ENCODE assay signal across 1 cellular context in the genomic region with DNA sequence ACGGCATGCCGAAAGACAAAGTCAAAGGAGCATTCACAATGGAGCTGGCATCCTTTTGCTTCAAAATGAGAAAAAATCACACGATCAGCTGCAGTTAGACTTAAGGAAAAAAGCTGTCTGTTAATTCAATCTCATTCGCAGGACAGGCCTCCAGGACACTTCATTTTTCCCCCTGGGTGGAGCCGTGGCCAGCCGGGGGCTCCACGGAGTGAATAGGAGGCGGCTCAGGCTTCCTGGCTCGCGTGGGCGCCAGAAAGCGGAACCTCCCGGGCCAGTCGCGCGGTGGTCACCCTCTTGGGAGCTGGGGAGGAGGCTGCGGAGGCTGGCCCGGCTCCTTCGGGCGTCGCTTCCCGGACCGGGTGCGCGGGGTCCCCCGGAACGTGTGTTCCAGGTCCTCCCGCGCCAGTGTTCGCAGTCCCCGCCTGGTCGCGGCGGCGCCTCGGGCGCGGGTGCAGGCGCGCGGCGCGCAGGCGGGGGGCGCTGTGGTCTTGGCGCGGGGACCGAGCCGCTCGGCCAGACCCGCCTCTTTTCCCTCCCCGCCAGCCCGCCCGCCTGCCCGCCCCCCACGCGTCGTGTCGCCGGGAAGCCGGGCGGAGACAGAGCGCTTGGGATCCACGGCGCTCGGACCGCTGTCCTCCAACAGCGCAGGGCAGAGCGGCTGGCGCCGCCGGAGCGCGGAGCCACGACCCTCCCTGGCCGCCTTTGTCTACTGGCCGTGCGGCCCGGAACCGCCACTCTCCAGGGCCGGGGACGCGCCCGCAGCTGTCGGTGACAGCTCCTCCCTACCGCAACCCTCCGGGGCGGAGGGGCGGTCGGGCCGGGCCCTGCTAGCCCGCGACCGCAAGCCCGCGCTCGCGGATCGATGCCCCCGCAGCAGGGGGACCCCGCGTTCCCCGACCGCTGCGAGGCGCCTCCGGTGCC.
TF ChIP-seq lines count a peak whose summit lies in the region.

A gene (plus strand): TSS at position 599 of the 921 bp plus-strand sequence. CDS start 264 bp downstream, at position 863.

TF ChIP-seq in HepG2, 621 proteins besides CTCF, POLR2A, EP300 and RAD21 (continued from another document and continues in another):
- TF ChIP-seq, protein P1, sequence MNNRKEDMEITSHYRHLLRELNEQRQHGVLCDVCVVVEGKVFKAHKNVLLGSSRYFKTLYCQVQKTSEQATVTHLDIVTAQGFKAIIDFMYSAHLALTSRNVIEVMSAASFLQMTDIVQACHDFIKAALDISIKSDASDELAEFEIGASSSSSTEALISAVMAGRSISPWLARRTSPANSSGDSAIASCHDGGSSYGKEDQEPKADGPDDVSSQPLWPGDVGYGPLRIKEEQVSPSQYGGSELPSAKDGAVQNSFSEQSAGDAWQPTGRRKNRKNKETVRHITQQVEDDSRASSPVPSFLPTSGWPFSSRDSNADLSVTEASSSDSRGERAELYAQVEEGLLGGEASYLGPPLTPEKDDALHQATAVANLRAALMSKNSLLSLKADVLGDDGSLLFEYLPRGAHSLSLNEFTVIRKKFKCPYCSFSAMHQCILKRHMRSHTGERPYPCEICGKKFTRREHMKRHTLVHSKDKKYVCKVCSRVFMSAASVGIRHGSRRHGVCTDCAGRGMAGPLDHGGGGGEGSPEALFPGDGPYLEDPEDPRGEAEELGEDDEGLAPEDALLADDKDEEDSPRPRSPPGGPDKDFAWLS (CRISPR knock-in tag; IDR thresholded peaks at IDR 0.05; ENCODE audit: borderline replicate concordance) = no peak
- TF ChIP-seq TOE1 (CRISPR knock-in tag; IDR thresholded peaks at IDR 0.05) (no peak), GTF2F1 (IDR thresholded peaks at IDR 0.05; ENCODE audit: low read length) (no peak), SIN3A (IDR thresholded peaks at IDR 0.05; ENCODE audit: borderline replicate concordance, low read depth, low read length) (no peak), KAT2B (IDR thresholded peaks at IDR 0.05; ENCODE audit: borderline replicate concordance, low read depth, low read length) (no peak), SMC3 (IDR thresholded peaks at IDR 0.05; ENCODE audit: low read length) (no peak; the same call in 1 of the 2 replicates), ZNF343 (CRISPR knock-in tag; IDR thresholded peaks at IDR 0.05) (no peak), CEBPG (CRISPR knock-in tag; IDR thresholded peaks at IDR 0.05) (no peak), SKI (IDR thresholded peaks at IDR 0.05; ENCODE audit: partially characterized antibody) (peak; percentile 58), NFIC (IDR thresholded peaks at IDR 0.05; ENCODE audit: low read length) (no peak), ZNF441 (CRISPR knock-in tag; IDR thresholded peaks at IDR 0.05; ENCODE audit: borderline replicate concordance) (no peak), ZNF713 (CRISPR knock-in tag; IDR thresholded peaks at IDR 0.05) (no peak), ZNF383 (CRISPR knock-in tag; IDR thresholded peaks at IDR 0.05; ENCODE audit: borderline replicate concordance) (no peak), ZNF160 (CRISPR knock-in tag; IDR thresholded peaks at IDR 0.05) (0 out of 2 replicates have a peak, but pooled peaks have one; percentile 15), ZNF749 (CRISPR knock-in tag; IDR thresholded peaks at IDR 0.05; ENCODE audit: borderline replicate concordance) (no peak), FOXA3 (CRISPR knock-in tag; IDR thresholded peaks at IDR 0.05) (0 out of 2 replicates have a peak, but pooled peaks have one; percentile 15), KLF6 (CRISPR knock-in tag; IDR thresholded peaks at IDR 0.05) (no peak; the same call in 1 of the 2 replicates), MAFF (IDR thresholded peaks at IDR 0.05; ENCODE audit: low read depth, low read length) (no peak), FOXJ3 (CRISPR knock-in tag; IDR thresholded peaks at IDR 0.05; ENCODE audit: borderline replicate concordance) (no peak), ZSCAN12 (CRISPR knock-in tag; IDR thresholded peaks at IDR 0.05) (peak; percentile 73; the same call in 1 of the 2 replicates), NCOA5 (CRISPR knock-in tag; IDR thresholded peaks at IDR 0.05) (no peak), EED (CRISPR knock-in tag; IDR thresholded peaks at IDR 0.05) (no peak), KDM1A (CRISPR knock-in tag; IDR thresholded peaks at IDR 0.05) (no peak), KMT2A (CRISPR knock-in tag; IDR thresholded peaks at IDR 0.05) (no peak), ZNF616 (CRISPR knock-in tag; IDR thresholded peaks at IDR 0.05; ENCODE audit: low read depth) (no peak), FOXK2 (IDR thresholded peaks at IDR 0.05) (no peak), ASH2L (IDR thresholded peaks at IDR 0.05; ENCODE audit: insufficient read length, low read depth, low read length) (no peak), TGIF2 (CRISPR knock-in tag; IDR thresholded peaks at IDR 0.05) (0 out of 2 replicates have a peak, but pooled peaks have one; percentile 27), SATB2 (CRISPR knock-in tag; IDR thresholded peaks at IDR 0.05) (no peak), U2AF2 (IDR thresholded peaks at IDR 0.05; ENCODE audit: low read depth, low read length) (no peak), IKZF4 (CRISPR knock-in tag; IDR thresholded peaks at IDR 0.05; ENCODE audit: borderline replicate concordance, low read depth, not compliant biosample characterization) (no peak), FOXP1 (IDR thresholded peaks at IDR 0.05) (no peak), FOXP1 (CRISPR knock-in tag; IDR thresholded peaks at IDR 0.05) (no peak), ATF7 (IDR thresholded peaks at IDR 0.05) (no peak), ATF7 (CRISPR knock-in tag; IDR thresholded peaks at IDR 0.05) (no peak), RORA (CRISPR knock-in tag; IDR thresholded peaks at IDR 0.05) (no peak), LCORL (IDR thresholded peaks at IDR 0.05) (no peak), LCORL (CRISPR knock-in tag; IDR thresholded peaks at IDR 0.05) (no peak), RBM39 (IDR thresholded peaks at IDR 0.05; ENCODE audit: low read depth, low read length, poor library complexity, severe bottlenecking) (no peak), ZNF709 (CRISPR knock-in tag; IDR thresholded peaks at IDR 0.05) (no peak)
- TF ChIP-seq, protein P2, sequence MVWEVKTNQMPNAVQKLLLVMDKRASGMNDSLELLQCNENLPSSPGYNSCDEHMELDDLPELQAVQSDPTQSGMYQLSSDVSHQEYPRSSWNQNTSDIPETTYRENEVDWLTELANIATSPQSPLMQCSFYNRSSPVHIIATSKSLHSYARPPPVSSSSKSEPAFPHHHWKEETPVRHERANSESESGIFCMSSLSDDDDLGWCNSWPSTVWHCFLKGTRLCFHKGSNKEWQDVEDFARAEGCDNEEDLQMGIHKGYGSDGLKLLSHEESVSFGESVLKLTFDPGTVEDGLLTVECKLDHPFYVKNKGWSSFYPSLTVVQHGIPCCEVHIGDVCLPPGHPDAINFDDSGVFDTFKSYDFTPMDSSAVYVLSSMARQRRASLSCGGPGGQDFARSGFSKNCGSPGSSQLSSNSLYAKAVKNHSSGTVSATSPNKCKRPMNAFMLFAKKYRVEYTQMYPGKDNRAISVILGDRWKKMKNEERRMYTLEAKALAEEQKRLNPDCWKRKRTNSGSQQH (CRISPR knock-in tag; IDR thresholded peaks at IDR 0.05; ENCODE audit: low read depth) = no peak
- TF ChIP-seq, protein P3, sequence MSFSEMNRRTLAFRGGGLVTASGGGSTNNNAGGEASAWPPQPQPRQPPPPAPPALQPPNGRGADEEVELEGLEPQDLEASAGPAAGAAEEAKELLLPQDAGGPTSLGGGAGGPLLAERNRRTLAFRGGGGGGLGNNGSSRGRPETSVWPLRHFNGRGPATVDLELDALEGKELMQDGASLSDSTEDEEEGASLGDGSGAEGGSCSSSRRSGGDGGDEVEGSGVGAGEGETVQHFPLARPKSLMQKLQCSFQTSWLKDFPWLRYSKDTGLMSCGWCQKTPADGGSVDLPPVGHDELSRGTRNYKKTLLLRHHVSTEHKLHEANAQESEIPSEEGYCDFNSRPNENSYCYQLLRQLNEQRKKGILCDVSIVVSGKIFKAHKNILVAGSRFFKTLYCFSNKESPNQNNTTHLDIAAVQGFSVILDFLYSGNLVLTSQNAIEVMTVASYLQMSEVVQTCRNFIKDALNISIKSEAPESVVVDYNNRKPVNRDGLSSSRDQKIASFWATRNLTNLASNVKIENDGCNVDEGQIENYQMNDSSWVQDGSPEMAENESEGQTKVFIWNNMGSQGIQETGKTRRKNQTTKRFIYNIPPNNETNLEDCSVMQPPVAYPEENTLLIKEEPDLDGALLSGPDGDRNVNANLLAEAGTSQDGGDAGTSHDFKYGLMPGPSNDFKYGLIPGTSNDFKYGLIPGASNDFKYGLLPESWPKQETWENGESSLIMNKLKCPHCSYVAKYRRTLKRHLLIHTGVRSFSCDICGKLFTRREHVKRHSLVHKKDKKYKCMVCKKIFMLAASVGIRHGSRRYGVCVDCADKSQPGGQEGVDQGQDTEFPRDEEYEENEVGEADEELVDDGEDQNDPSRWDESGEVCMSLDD (CRISPR knock-in tag; IDR thresholded peaks at IDR 0.05; ENCODE audit: borderline replicate concordance) = 0 out of 2 replicates have a peak, but pooled peaks have one; percentile 24
- TF ChIP-seq, protein P4, sequence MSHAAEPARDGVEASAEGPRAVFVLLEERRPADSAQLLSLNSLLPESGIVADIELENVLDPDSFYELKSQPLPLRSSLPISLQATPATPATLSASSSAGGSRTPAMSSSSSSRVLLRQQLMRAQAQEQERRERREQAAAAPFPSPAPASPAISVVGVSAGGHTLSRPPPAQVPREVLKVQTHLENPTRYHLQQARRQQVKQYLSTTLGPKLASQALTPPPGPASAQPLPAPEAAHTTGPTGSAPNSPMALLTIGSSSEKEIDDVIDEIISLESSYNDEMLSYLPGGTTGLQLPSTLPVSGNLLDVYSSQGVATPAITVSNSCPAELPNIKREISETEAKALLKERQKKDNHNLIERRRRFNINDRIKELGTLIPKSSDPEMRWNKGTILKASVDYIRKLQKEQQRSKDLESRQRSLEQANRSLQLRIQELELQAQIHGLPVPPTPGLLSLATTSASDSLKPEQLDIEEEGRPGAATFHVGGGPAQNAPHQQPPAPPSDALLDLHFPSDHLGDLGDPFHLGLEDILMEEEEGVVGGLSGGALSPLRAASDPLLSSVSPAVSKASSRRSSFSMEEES (CRISPR knock-in tag; IDR thresholded peaks at IDR 0.05) = 0 out of 2 replicates have a peak, but pooled peaks have one; percentile 17
- TF ChIP-seq, protein P5, sequence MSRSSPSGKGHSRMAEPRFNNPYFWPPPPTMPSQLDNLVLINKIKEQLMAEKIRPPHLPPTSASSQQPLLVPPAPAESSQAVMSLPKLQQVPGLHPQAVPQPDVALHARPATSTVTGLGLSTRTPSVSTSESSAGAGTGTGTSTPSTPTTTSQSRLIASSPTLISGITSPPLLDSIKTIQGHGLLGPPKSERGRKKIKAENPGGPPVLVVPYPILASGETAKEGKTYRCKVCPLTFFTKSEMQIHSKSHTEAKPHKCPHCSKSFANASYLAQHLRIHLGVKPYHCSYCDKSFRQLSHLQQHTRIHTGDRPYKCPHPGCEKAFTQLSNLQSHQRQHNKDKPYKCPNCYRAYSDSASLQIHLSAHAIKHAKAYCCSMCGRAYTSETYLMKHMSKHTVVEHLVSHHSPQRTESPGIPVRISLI (CRISPR knock-in tag; IDR thresholded peaks at IDR 0.05; ENCODE audit: borderline replicate concordance) = no peak
- TF ChIP-seq, protein P6, sequence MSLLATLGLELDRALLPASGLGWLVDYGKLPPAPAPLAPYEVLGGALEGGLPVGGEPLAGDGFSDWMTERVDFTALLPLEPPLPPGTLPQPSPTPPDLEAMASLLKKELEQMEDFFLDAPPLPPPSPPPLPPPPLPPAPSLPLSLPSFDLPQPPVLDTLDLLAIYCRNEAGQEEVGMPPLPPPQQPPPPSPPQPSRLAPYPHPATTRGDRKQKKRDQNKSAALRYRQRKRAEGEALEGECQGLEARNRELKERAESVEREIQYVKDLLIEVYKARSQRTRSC (CRISPR knock-in tag; IDR thresholded peaks at IDR 0.05; ENCODE audit: low read depth) = no peak
- TF ChIP-seq, protein P7, sequence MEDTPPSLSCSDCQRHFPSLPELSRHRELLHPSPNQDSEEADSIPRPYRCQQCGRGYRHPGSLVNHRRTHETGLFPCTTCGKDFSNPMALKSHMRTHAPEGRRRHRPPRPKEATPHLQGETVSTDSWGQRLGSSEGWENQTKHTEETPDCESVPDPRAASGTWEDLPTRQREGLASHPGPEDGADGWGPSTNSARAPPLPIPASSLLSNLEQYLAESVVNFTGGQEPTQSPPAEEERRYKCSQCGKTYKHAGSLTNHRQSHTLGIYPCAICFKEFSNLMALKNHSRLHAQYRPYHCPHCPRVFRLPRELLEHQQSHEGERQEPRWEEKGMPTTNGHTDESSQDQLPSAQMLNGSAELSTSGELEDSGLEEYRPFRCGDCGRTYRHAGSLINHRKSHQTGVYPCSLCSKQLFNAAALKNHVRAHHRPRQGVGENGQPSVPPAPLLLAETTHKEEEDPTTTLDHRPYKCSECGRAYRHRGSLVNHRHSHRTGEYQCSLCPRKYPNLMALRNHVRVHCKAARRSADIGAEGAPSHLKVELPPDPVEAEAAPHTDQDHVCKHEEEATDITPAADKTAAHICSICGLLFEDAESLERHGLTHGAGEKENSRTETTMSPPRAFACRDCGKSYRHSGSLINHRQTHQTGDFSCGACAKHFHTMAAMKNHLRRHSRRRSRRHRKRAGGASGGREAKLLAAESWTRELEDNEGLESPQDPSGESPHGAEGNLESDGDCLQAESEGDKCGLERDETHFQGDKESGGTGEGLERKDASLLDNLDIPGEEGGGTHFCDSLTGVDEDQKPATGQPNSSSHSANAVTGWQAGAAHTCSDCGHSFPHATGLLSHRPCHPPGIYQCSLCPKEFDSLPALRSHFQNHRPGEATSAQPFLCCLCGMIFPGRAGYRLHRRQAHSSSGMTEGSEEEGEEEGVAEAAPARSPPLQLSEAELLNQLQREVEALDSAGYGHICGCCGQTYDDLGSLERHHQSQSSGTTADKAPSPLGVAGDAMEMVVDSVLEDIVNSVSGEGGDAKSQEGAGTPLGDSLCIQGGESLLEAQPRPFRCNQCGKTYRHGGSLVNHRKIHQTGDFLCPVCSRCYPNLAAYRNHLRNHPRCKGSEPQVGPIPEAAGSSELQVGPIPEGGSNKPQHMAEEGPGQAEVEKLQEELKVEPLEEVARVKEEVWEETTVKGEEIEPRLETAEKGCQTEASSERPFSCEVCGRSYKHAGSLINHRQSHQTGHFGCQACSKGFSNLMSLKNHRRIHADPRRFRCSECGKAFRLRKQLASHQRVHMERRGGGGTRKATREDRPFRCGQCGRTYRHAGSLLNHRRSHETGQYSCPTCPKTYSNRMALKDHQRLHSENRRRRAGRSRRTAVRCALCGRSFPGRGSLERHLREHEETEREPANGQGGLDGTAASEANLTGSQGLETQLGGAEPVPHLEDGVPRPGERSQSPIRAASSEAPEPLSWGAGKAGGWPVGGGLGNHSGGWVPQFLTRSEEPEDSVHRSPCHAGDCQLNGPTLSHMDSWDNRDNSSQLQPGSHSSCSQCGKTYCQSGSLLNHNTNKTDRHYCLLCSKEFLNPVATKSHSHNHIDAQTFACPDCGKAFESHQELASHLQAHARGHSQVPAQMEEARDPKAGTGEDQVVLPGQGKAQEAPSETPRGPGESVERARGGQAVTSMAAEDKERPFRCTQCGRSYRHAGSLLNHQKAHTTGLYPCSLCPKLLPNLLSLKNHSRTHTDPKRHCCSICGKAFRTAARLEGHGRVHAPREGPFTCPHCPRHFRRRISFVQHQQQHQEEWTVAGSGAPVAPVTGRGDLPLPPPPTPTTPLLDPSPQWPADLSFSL (CRISPR knock-in tag; IDR thresholded peaks at IDR 0.05) = no peak
- TF ChIP-seq, protein P8, sequence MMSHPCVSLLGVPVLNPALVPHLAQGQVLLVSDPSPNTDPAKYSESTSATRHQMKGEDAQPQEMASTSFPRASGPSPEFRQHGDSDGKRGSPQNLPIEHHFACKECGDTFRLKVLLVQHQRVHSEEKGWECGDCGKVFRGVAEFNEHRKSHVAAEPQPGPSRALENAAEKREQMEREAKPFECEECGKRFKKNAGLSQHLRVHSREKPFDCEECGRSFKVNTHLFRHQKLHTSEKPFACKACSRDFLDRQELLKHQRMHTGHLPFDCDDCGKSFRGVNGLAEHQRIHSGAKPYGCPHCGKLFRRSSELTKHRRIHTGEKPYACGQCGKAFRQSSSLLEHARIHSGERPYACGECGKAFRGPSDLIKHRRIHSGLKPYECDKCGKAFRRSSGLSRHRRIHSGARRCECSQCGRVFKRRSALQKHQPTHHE (CRISPR knock-in tag; IDR thresholded peaks at IDR 0.05; ENCODE audit: borderline replicate concordance) = no peak; the same call in none of the 2 replicates
